17 cellular contexts compared by ENCODE assay signal in the genomic region with DNA sequence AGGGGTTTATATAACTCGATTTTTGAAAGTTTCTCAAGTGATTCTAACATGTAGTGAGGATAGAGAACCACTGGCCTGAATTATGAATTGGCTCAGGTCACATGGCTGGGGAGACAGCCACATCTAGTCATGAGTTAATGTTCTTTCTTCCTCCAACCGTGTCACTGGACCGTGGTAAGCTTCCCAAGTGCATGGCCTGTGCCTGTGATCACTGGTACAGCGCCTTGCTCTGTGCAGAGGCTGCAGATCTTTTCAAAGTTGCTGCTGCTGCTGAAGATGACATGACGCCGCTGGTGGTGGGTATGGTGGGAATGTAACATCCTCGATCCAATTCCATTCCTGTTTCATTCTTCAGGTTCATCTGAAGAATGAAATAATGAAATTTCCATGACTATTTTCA.
DNase-seq lines count a peak whose midpoint lies in the region; ATAC-seq and TF ChIP-seq lines count a peak whose summit lies in the region.
"Had no signal": no experiment of that assay in that cellular context is flagged by ENCODE, and none has a peak within 500 bp of the region (broad histone marks: within the 10 kb centered on the region; RNA-seq: fewer than 3 reads in every experiment).

No MANE protein-coding gene starts in this region.

- no peaks in the 10 kb centered on the region for H3K36me3 ChIP-seq in WERI-Rb-1
- H3K36me3 ChIP-seq: BLaER1 treated with 17β-estradiol and CSF1 and Interleukin-3, amounts not matched to agents 10 nM and 100 nM had no signal

- no peaks in the 10 kb centered on the region for H3K9me3 ChIP-seq in WERI-Rb-1 (ENCODE audit: severe bottlenecking)
- H3K9me3 ChIP-seq: A549, Caco-2 had no signal

- H3K27me3 ChIP-seq in WERI-Rb-1 (ENCODE audit: insufficient read depth, low read depth, severe bottlenecking), result no peaks in the 10 kb centered on the region
- H3K27me3 ChIP-seq: BLaER1 treated with 17β-estradiol and CSF1 and Interleukin-3, amounts not matched to agents 10 nM and 100 nM had no signal

- peak overlapping the region; percentile 66 for H3K27ac ChIP-seq in WERI-Rb-1
- H3K27ac ChIP-seq: 22Rv1; A549; BLaER1 treated with 17β-estradiol and CSF1 and Interleukin-3, amounts not matched to agents 10 nM and 100 nM; C4-2B had no signal

- peak overlapping the region; percentile 21 for H3K4me3 ChIP-seq in WERI-Rb-1 (ENCODE audit: low read depth, low read length)
- H3K4me3 ChIP-seq: A549; BLaER1 treated with 17β-estradiol and CSF1 and Interleukin-3, amounts not matched to agents 10 nM and 100 nM had no signal

- ATAC-seq in HG02763 (IDR thresholded peaks at IDR 0.05; ENCODE audit: unreplicated experiment), result no peak
- ATAC-seq in HG02870 (IDR thresholded peaks at IDR 0.05; ENCODE audit: unreplicated experiment), result no peak
- ATAC-seq: A549; CD8-positive, alpha-beta T cell had no signal

- TF ChIP-seq CTCF in WERI-Rb-1 (IDR thresholded peaks at IDR 0.05; ENCODE audit: low read depth, low read length), result no peak

- DNase-seq in NCI-H82 (lab: John Stamatoyannopoulos, UW) (peak; percentile 85), NCI-H82 treated with DMSO at 0.1 percent for 48 hours (lab: John Stamatoyannopoulos, UW; ENCODE audit: unreplicated experiment) (no peak), NCI-H524 (lab: John Stamatoyannopoulos, UW) (peak; percentile 63 to 88), WERI-Rb-1 (peak; percentile 65)
- DNase-seq: AML-193; Caco-2; Calu3; CD4-positive, alpha-beta T cell; CD8-positive, alpha-beta T cell; DMS79 treated with DMSO at 0.1 percent for 48 hours; GF-D8 had no signal
